17 cellular contexts compared by ENCODE assay signal in the genomic region with DNA sequence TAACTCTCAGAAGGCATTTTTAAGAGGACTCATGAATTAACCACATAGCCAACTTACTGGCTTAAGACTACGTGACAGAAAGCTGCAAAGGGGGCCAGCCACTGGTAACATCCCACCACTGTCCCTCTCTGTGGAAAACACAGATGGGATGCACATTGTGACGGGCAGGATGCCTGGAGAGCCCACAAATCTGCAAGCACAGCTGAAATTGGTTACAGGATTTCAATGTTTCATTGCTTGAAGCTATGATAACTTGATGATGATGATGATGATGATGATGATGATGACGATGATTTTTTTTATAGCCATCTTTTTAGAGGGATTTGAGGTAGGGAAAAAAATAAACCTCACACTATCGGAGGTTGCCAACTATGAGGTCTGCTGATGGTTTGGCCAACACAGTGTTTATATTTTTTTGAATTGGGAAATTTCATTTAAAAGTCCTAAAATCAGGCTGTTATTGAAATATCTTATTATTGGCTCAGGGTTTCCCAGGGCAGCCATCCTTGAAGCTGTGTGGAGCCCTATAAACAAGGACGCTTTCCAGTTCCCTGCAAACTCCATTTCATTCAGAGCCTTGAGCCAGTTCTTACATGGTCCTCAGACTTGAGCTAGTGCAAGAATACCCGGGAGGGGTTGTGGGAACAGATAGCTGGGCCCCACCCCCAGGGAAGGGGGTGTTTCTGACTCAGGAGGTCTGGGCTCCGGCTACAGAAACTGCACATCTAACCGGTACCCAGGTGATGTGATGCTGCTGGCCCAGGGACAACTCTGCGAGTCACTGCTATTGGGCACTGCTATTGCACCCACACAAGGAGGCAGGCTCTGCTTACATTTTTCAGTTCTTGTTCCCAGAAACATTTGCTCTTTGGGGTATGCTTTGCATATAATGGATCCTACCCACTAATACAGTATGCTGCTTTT. TPM values are rescaled to one million over a fixed set of nuclear protein-coding genes. Genes with fewer than 3 reads are reported as not detected.
DNase-seq lines count a peak whose midpoint lies in the region; ATAC-seq, FAIRE-seq and TF ChIP-seq lines count a peak whose summit lies in the region.
"Had no signal": no experiment of that assay in that cellular context is flagged by ENCODE, and none has a peak within 500 bp of the region (broad histone marks: within the 10 kb centered on the region; RNA-seq: fewer than 3 reads in every experiment).

No MANE protein-coding gene starts in this region.

- no peak for TF ChIP-seq CTCF in AG09309 (IDR thresholded peaks at IDR 0.05; ENCODE audit: control insufficient read depth, insufficient read depth, low read depth, low read length, missing control alignments)

- DNase-seq in AG09309 (ENCODE audit: low read depth) (peak; percentile 50), M059J (ENCODE audit: low read depth) (peak; percentile 49), fibroblast of peridontal ligament (ENCODE audit: extremely low read depth) (peak; percentile 85), NCI-H82 treated with DMSO at 0.1 percent for 48 hours (lab: John Stamatoyannopoulos, UW; ENCODE audit: unreplicated experiment) (no peak), DMS114 treated with DMSO at 0.1 percent for 48 hours (lab: John Stamatoyannopoulos, UW; ENCODE audit: unreplicated experiment) (no peak), NCI-H1417 treated with DMSO at 0.1 percent for 48 hours (lab: John Stamatoyannopoulos, UW) (no peak), urothelium cell line (ENCODE audit: low spot score) (no peak)
- DNase-seq: activated naive CD4-positive, alpha-beta T cell treated with anti-CD3 and anti-CD28 coated beads for 36 hours; BE2C; endodermal cell; NCI-H1694; NCI-H446; spleen had no signal

- FAIRE-seq in urothelium cell line (lab: Jason Lieb, UNC), result no peak

- ATAC-seq in GM18498 (IDR thresholded peaks at IDR 0.05; ENCODE audit: unreplicated experiment), result peak; percentile 52
- ATAC-seq: SK-N-SH treated with all-trans-retinoic acid at 6 μM for 48 hours had no signal

- no peak overlapping the region for H3K4me3 ChIP-seq in AG09309 (ENCODE audit: control insufficient read depth, low read depth, low read length)
- H3K4me3 ChIP-seq: spleen had no signal

RNA-seq across cellular contexts. Expression of gene BCAS1, which starts 27.1 kb away (rescaled TPM):
- total RNA-seq in M059J (2014; rRNA removed; shearing (Covaris generic)), result 0.07 TPM in 1 of 2 replicates, not detected in the other
- total RNA-seq: cardiac septum, endodermal cell, osteoblast had no signal

Comparison
In these comparisons a context has a peak if more than half of its experiments do, and no peak if none do; other contexts are left out.
1. DNase-seq: peak in AG09309 (single experiment), M059J (single experiment) and fibroblast of peridontal ligament (single experiment); none in NCI-H82 treated with DMSO at 0.1 percent for 48 hours (single experiment), DMS114 treated with DMSO at 0.1 percent for 48 hours (single experiment), NCI-H1417 treated with DMSO at 0.1 percent for 48 hours (single experiment) and urothelium cell line (single experiment).